ENCODE assay signal across 30 cellular contexts in genomic region chr7:49787980-49788379, GRCh38. TPM values are rescaled to one million over a fixed set of nuclear protein-coding genes. Genes with fewer than 3 reads are reported as not detected.
"Had no signal": no experiment of that assay in that cellular context is flagged by ENCODE, and none has a peak within 500 bp of the region (broad histone marks: within the 10 kb centered on the region; RNA-seq: fewer than 3 reads in every experiment).

No MANE protein-coding gene starts in this region.

- H3K27ac Mint-ChIP-seq: naive thymus-derived CD8-positive, alpha-beta T cell; nephron progenitor cell; stimulated activated naive CD8-positive, alpha-beta T cell treated with anti-CD3 and anti-CD28 coated beads, Interleukin-15, amount 100 ng/mL, for 72 hours had no signal

- H3K9me3 ChIP-seq: gastroesophageal sphincter, heart left ventricle, left lung, lower lobe of right lung, pancreas, suprapubic skin, transverse colon, upper lobe of right lung, uterus had no signal

- H3K36me3 ChIP-seq: gastroesophageal sphincter, heart left ventricle, left lung, lower lobe of right lung, pancreas, suprapubic skin, transverse colon, upper lobe of right lung, uterus had no signal

- H3K36me3 Mint-ChIP-seq: naive thymus-derived CD8-positive, alpha-beta T cell had no signal

- H3K27me3 ChIP-seq: foreskin keratinocyte, heart left ventricle, left lung, pancreas, suprapubic skin, transverse colon, upper lobe of right lung, uterus had no signal

- DNase-seq: effector CD4-positive, alpha-beta T cell; foreskin keratinocyte; kidney; left lung; lower lobe of right lung; naive thymus-derived CD8-positive, alpha-beta T cell; nephron progenitor cell; occipital lobe; pancreas; retina; stimulated activated CD4-positive, alpha-beta T cell treated with anti-CD3 and anti-CD28 coated beads, Interleukin-12 subunit alpha, Interleukin-12 subunit beta, amount 100 ng/mL, for 4 hours; stimulated activated CD4-positive, alpha-beta T cell treated with anti-CD3 and anti-CD28 coated beads, Interleukin-1b, Interleukin-23, amount 100 ng/mL, for 48 hours; stimulated activated CD4-positive, alpha-beta T cell treated with anti-CD3 and anti-CD28 coated beads, Interleukin-4, amount 100 ng/mL, for 1 hour; stimulated activated CD8-positive, alpha-beta memory T cell treated with anti-CD3 and anti-CD28 coated beads, Interleukin-4, amount 100 ng/mL, for 48 hours; stimulated activated naive CD4-positive, alpha-beta T cell; stimulated activated naive CD8-positive, alpha-beta T cell treated with anti-CD3 and anti-CD28 coated beads, Interleukin-15, amount 100 ng/mL, for 72 hours; transverse colon; upper lobe of right lung; uterus had no signal

- H3K4me1 Mint-ChIP-seq: naive thymus-derived CD8-positive, alpha-beta T cell; stimulated activated naive CD8-positive, alpha-beta T cell treated with anti-CD3 and anti-CD28 coated beads, Interleukin-15, amount 100 ng/mL, for 72 hours had no signal

- H3K27me3 Mint-ChIP-seq: stimulated activated naive CD8-positive, alpha-beta T cell treated with anti-CD3 and anti-CD28 coated beads, Interleukin-15, amount 100 ng/mL, for 72 hours had no signal

- H3K4me3 ChIP-seq: dorsolateral prefrontal cortex, gastroesophageal sphincter, heart left ventricle, hepatocyte, left lung, lower lobe of right lung, pancreas, smooth muscle cell, suprapubic skin, transverse colon, upper lobe of right lung, uterus had no signal

- H3K4me1 ChIP-seq: foreskin keratinocyte, gastroesophageal sphincter, left lung, lower lobe of right lung, pancreas, transverse colon, upper lobe of right lung, uterus had no signal

- H3K27ac ChIP-seq: dorsolateral prefrontal cortex, foreskin keratinocyte, gastroesophageal sphincter, hepatocyte, left lung, lower lobe of right lung, pancreas, suprapubic skin, transverse colon, upper lobe of right lung, uterus had no signal

- ATAC-seq: foreskin keratinocyte; gastroesophageal sphincter; left lung; naive thymus-derived CD8-positive, alpha-beta T cell; pancreas had no signal

- H3K4me3 Mint-ChIP-seq: naive thymus-derived CD8-positive, alpha-beta T cell; nephron progenitor cell; stimulated activated naive CD8-positive, alpha-beta T cell treated with anti-CD3 and anti-CD28 coated beads, Interleukin-15, amount 100 ng/mL, for 72 hours had no signal

- FAIRE-seq: colon, kidney, pancreas had no signal

RNA-seq across cellular contexts. Expression of gene VWC2, which starts 14.5 kb away (rescaled TPM):
- total RNA-seq: fibroblast of lung; foreskin keratinocyte; hepatocyte; mesenteric fat pad; myocyte; naive thymus-derived CD8-positive, alpha-beta T cell; pulmonary artery endothelial cell; smooth muscle cell had no signal
- polyA plus RNA-seq: fibroblast of lung, foreskin keratinocyte, hepatocyte, smooth muscle cell had no signal
